Comparison of ENCODE assay signal across 11 cellular contexts in the genomic region with DNA sequence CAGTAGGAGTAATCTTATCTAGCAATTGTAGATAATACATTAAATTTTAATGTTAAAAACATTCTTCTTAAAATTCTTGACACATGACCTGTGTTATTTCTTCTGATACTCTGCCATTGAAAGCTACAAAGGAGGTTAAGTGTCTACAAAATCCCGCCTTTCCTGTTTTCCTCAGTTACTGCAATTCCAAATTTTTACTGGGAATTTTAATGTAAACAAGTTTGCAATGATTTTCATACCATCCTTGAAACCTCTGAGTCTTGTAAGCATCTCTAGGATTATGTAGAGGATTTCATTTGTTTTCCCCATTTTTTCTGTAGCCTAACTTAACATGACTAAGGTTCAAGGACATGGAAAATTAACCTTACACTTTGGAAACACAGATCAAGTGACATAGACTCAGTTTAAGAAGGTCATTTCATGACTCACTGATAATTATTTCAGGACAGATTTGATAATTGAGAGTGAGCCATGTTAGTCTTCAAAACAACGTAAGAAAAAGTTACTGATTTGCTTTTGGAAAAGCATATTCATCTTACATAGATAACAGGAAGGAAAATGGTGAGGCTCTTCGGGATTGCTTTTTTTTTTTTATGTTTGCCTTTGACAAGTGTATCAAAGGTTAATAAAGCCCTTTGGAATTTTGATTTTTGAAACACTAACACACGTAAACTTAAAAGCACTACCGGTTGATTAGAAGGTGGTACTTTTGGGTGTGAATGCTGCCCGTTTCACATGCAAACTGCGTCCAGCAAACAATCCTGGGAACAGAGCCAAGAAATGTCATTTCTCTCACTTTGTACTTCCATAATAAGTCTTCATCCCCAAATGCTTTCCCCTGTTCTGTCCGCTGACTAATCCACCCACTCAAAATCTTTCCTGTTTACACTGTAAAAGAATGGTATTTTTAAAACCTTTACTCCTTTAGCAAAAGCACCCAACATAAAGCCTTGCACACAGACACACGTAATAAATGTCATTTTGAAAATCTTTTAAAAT. TPM values are rescaled to one million over a fixed set of nuclear protein-coding genes. Genes with fewer than 3 reads are reported as not detected.
DNase-seq lines count a peak whose midpoint lies in the region; ATAC-seq and TF ChIP-seq lines count a peak whose summit lies in the region.
"Had no signal": no experiment of that assay in that cellular context is flagged by ENCODE, and none has a peak within 500 bp of the region (broad histone marks: within the 10 kb centered on the region; RNA-seq: fewer than 3 reads in every experiment).

No MANE protein-coding gene starts in this region.

- H3K27ac ChIP-seq in GM23338 (ENCODE audit: low read depth): no peak overlapping the region
- H3K27ac ChIP-seq in SJCRH30: no peak overlapping the region
- peak overlapping the region; percentile 56 to 81 (median 70) for H3K27ac ChIP-seq in sigmoid colon

- no peaks in the 10 kb centered on the region for H3K79me2 ChIP-seq in GM23338 (replicated peaks; ENCODE audit: insufficient read depth)

- WGBS in sigmoid colon, 2 donors: 18 to 38% methylated on average over 9 of the region's 9 CpGs

- peaks cover 1% of the 10 kb centered on the region; the same call in 1 of the 3 replicates for H3K9me3 Mint-ChIP-seq in GM23338

- H2AFZ ChIP-seq in GM23338: peak overlapping the region; percentile 43; the same call in 1 of the 2 replicates

- H3K27me3 Mint-ChIP-seq in GM23338 (ENCODE audit: insufficient read depth, low read depth, poor library complexity): no peaks in the 10 kb centered on the region

- no peak overlapping the region for H3K4me3 Mint-ChIP-seq in GM23338

- H3K36me3 Mint-ChIP-seq in GM23338 (ENCODE audit: low read depth): no peaks in the 10 kb centered on the region

- TF ChIP-seq CTCF in GM23338 (conservative IDR thresholded peaks at IDR 0.05; ENCODE audit: low read depth in 2 of 2): no peak
- TF ChIP-seq CTCF in foreskin fibroblast (IDR thresholded peaks at IDR 0.05; ENCODE audit: low read depth, low read length): no peak
- TF ChIP-seq CTCF in sigmoid colon (IDR thresholded peaks at IDR 0.05): no peak

- no peak for ATAC-seq in GM23338
- no peak for ATAC-seq in GM21786 (IDR thresholded peaks at IDR 0.05; ENCODE audit: unreplicated experiment)
- no peak for ATAC-seq in GM19328 (IDR thresholded peaks at IDR 0.05; ENCODE audit: unreplicated experiment)
- ATAC-seq in GM21529 (IDR thresholded peaks at IDR 0.05; ENCODE audit: unreplicated experiment): no peak
- ATAC-seq in GM19324 (IDR thresholded peaks at IDR 0.05; ENCODE audit: low FRiP score, unreplicated experiment): no peak

- H3K36me3 ChIP-seq in GM23338 (ENCODE audit: insufficient read depth) (no peaks in the 10 kb centered on the region), SJCRH30 (no peaks in the 10 kb centered on the region), sigmoid colon (no peaks in the 10 kb centered on the region)

- peaks cover 23% of the 10 kb centered on the region; the same call in 2 of the 3 replicates for H3K4me1 Mint-ChIP-seq in GM23338

- H3K9me2 ChIP-seq in GM23338 (ENCODE audit: insufficient read depth): no peaks in the 10 kb centered on the region

- H3F3A ChIP-seq in GM23338 (replicated peaks; ENCODE audit: low read depth): no peaks in the 10 kb centered on the region

- DNase-seq in GM23338 (ENCODE audit: low spot score) (no peak), SJCRH30 (peak; percentile 13 to 56), foreskin fibroblast (peak; percentile 75 to 87), sigmoid colon (no peak)
- DNase-seq: activated CD8-positive, alpha-beta memory T cell treated with anti-CD3 and anti-CD28 coated beads for 24 hours; glutamatergic neuron; NCI-H774 had no signal

- H4K20me1 ChIP-seq in GM23338 (replicated peaks; ENCODE audit: insufficient read depth): no peaks in the 10 kb centered on the region

- peaks cover 18% of the 10 kb centered on the region for H3K4me1 ChIP-seq in GM23338 (ENCODE audit: insufficient read depth)
- H3K4me1 ChIP-seq in SJCRH30: peaks cover 14% of the 10 kb centered on the region
- H3K4me1 ChIP-seq in sigmoid colon: peaks cover 0 to 53% (median 38%) of the 10 kb centered on the region in 4 donors

- peak overlapping the region; percentile 23; the same call in 1 of the 2 replicates for H3K4me2 ChIP-seq in GM23338

- H3K9me3 ChIP-seq in SJCRH30 (replicated peaks) (no peaks in the 10 kb centered on the region), sigmoid colon (no peaks in the 10 kb centered on the region)

- no peak overlapping the region for H3K27ac Mint-ChIP-seq in GM23338

- intact Hi-C loops in sigmoid colon (cut with DNase I): loop anchor here (2.0 to 10.0 kb wide), 2 partner anchors 38 to 92 kb away; a partner anchor contains a TSS

- H3K4me3 ChIP-seq in GM23338 (no peak overlapping the region), SJCRH30 (peak overlapping the region; percentile 5; the same call in 1 of the 2 replicates), foreskin fibroblast (ENCODE audit: low read depth in 1 of 2, low read length in 2 of 2) (no peak overlapping the region), sigmoid colon (peak overlapping the region in 2 of 4 donors; percentile 9 to 17)

- H3K27me3 ChIP-seq in GM23338 (ENCODE audit: insufficient read depth) (no peaks in the 10 kb centered on the region), SJCRH30 (no peaks in the 10 kb centered on the region), sigmoid colon (no peaks in the 10 kb centered on the region)

- no peak for TF ChIP-seq EP300 in sigmoid colon (IDR thresholded peaks at IDR 0.05)

- TF ChIP-seq POLR2A in sigmoid colon (IDR thresholded peaks at IDR 0.05): no peak

TF ChIP-seq in GM23338, 12 proteins besides CTCF, POLR2A, EP300 and RAD21 (continues in another document):
- TF ChIP-seq STAT1 (IDR thresholded peaks at IDR 0.05; ENCODE audit: unreplicated experiment): no peak
- TF ChIP-seq POLR2AphosphoS5 (IDR thresholded peaks at IDR 0.05; ENCODE audit: low read depth): no peak
- TF ChIP-seq NANOG (IDR thresholded peaks at IDR 0.05; ENCODE audit: borderline replicate concordance): no peak
- TF ChIP-seq CREB1 (CRISPR knock-in tag; IDR thresholded peaks at IDR 0.05; ENCODE audit: low read depth): no peak
- no peak for TF ChIP-seq EZH2 (IDR thresholded peaks at IDR 0.05; ENCODE audit: low read depth, unreplicated experiment)
- TF ChIP-seq, protein P1, sequence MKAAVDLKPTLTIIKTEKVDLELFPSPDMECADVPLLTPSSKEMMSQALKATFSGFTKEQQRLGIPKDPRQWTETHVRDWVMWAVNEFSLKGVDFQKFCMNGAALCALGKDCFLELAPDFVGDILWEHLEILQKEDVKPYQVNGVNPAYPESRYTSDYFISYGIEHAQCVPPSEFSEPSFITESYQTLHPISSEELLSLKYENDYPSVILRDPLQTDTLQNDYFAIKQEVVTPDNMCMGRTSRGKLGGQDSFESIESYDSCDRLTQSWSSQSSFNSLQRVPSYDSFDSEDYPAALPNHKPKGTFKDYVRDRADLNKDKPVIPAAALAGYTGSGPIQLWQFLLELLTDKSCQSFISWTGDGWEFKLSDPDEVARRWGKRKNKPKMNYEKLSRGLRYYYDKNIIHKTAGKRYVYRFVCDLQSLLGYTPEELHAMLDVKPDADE (IDR thresholded peaks at IDR 0.05): no peak
- TF ChIP-seq JUNB (IDR thresholded peaks at IDR 0.05; ENCODE audit: unreplicated experiment): no peak
- no peak for TF ChIP-seq ZNF331 (CRISPR knock-in tag; IDR thresholded peaks at IDR 0.05; ENCODE audit: low read depth)
- no peak for TF ChIP-seq ZNF114 (CRISPR knock-in tag; IDR thresholded peaks at IDR 0.05)
- TF ChIP-seq EZH2phosphoT487 (IDR thresholded peaks at IDR 0.05; ENCODE audit: unreplicated experiment): no peak
- TF ChIP-seq, protein P2, sequence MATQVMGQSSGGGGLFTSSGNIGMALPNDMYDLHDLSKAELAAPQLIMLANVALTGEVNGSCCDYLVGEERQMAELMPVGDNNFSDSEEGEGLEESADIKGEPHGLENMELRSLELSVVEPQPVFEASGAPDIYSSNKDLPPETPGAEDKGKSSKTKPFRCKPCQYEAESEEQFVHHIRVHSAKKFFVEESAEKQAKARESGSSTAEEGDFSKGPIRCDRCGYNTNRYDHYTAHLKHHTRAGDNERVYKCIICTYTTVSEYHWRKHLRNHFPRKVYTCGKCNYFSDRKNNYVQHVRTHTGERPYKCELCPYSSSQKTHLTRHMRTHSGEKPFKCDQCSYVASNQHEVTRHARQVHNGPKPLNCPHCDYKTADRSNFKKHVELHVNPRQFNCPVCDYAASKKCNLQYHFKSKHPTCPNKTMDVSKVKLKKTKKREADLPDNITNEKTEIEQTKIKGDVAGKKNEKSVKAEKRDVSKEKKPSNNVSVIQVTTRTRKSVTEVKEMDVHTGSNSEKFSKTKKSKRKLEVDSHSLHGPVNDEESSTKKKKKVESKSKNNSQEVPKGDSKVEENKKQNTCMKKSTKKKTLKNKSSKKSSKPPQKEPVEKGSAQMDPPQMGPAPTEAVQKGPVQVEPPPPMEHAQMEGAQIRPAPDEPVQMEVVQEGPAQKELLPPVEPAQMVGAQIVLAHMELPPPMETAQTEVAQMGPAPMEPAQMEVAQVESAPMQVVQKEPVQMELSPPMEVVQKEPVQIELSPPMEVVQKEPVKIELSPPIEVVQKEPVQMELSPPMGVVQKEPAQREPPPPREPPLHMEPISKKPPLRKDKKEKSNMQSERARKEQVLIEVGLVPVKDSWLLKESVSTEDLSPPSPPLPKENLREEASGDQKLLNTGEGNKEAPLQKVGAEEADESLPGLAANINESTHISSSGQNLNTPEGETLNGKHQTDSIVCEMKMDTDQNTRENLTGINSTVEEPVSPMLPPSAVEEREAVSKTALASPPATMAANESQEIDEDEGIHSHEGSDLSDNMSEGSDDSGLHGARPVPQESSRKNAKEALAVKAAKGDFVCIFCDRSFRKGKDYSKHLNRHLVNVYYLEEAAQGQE (IDR thresholded peaks at IDR 0.05; ENCODE audit: unreplicated experiment): no peak

RNA-seq across cellular contexts. Expression of a gene that starts 39.4 kb away (rescaled TPM):
- total RNA-seq in GM23338 (2014; rRNA removed; shearing (Covaris generic)): 53.0 and 79.2 TPM in 2 replicates
- polyA plus RNA-seq in GM23338 (2016; fragmentation: Nextera tagmentation; extraction: Ambion mirVana): 45.2 and 49.1 TPM in 2 replicates
- total RNA-seq in SJCRH30 (2014; rRNA removed; shearing (Covaris generic)): 31.5 and 38.9 TPM in 2 replicates
- total RNA-seq in sigmoid colon: 100 to 1,000 TPM; 167 to 221 (median 204) TPM
- 10 to 100 TPM; 31.2 to 43.0 (median 39.6) TPM for polyA plus RNA-seq in sigmoid colon

Comparison
In these comparisons a context has a peak if more than half of its experiments do, and no peak if none do; other contexts are left out.
1. DNase-seq: peak in SJCRH30 (2 of 2) and foreskin fibroblast (2 of 2); none in GM23338 (single experiment) and sigmoid colon (single experiment).
2. H3K27ac ChIP-seq: peak in sigmoid colon (4 of 4); none in GM23338 (single experiment) and SJCRH30 (single experiment).